ENCODE assay signal across 8 cellular contexts in genomic region chr21:33196956-33197374, GRCh38. TPM values are rescaled to one million over a fixed set of nuclear protein-coding genes. Genes with fewer than 3 reads are reported as not detected.
DNase-seq lines count a peak whose midpoint lies in the region; ATAC-seq and TF ChIP-seq lines count a peak whose summit lies in the region.

No MANE protein-coding gene starts in this region.

- no peaks in the 10 kb centered on the region for H3K27me3 ChIP-seq in breast epithelium

- peak overlapping the region in 1 of 2 donors; percentile 11 for H3K27ac ChIP-seq in breast epithelium

- TF ChIP-seq CTCF in breast epithelium (IDR thresholded peaks at IDR 0.05): peak; percentile 79 to 86 (median 80)

- H3K36me3 ChIP-seq in breast epithelium: no peaks in the 10 kb centered on the region

- peak; percentile 27 for DNase-seq in NK-92 treated with Interleukin-12 subunit alpha and Interleukin-12 subunit beta, amount 100 ng/mL, for 24 hours (lab: John Stamatoyannopoulos, UW)
- DNase-seq in NK-92 (lab: John Stamatoyannopoulos, UW; ENCODE audit: unreplicated experiment) (no peak), NCI-H1694 (lab: John Stamatoyannopoulos, UW) (peak; percentile 91), T1000 (lab: John Stamatoyannopoulos, UW) (peak; percentile 17), breast epithelium (ENCODE audit: low spot score in 2 of 2) (peak in 1 of 2 donors; percentile 30), inferior parietal cortex (ENCODE audit: extremely low spot score) (peak; percentile 95)
- DNase-seq in stimulated activated CD4-positive, alpha-beta T cell treated with anti-CD3 and anti-CD28 coated beads, Interleukin-12 subunit alpha, Interleukin-12 subunit beta, amount 100 ng/mL, for 48 hours (ENCODE audit: low read depth in 2 of 3, low spot score in 1 of 3): peak in 2 of 3 donors; percentile 35 to 65

- TF ChIP-seq POLR2A in breast epithelium (IDR thresholded peaks at IDR 0.05): no peak

- ATAC-seq in HG03196 (IDR thresholded peaks at IDR 0.05; ENCODE audit: unreplicated experiment): no peak

- no peak overlapping the region for H3K4me3 ChIP-seq in breast epithelium

- H3K9me3 ChIP-seq in breast epithelium: no peaks in the 10 kb centered on the region

- H3K4me1 ChIP-seq in breast epithelium: no peaks in the 10 kb centered on the region

- intact Hi-C loops in breast epithelium (cut with DNase I; ENCODE audit: low total_unique reads): no loop called here

RNA-seq across cellular contexts. Expression of gene IFNAR2, which starts 32.8 kb away (rescaled TPM):
- total RNA-seq in breast epithelium: 10 to 100 TPM; 10.4 to 16.5 (median 15.1) TPM
